In genomic region chr22:21942407-21942895, GRCh38 we compare ENCODE assay signal across 10 cellular contexts. TPM values are rescaled to one million over a fixed set of nuclear protein-coding genes. Genes with fewer than 3 reads are reported as not detected.
A peak's percentile ranks its signal among the peaks of the same experiment; 100 is the strongest.
DNase-seq lines count a peak whose midpoint lies in the region; ATAC-seq and TF ChIP-seq lines count a peak whose summit lies in the region.
"Had no signal": no experiment of that assay in that cellular context is flagged by ENCODE, and none has a peak within 500 bp of the region (broad histone marks: within the 10 kb centered on the region; RNA-seq: fewer than 3 reads in every experiment).

No MANE protein-coding gene starts in this region.

- no peak for TF ChIP-seq CTCF in chondrocyte (IDR thresholded peaks at IDR 0.05)
- no peak for TF ChIP-seq CTCF in mesothelial cell of epicardium (IDR thresholded peaks at IDR 0.05; ENCODE audit: unreplicated experiment)

- ATAC-seq in aorta (ENCODE audit: low FRiP score) = peak; percentile 59
- no peak for ATAC-seq in HG02870 (IDR thresholded peaks at IDR 0.05; ENCODE audit: unreplicated experiment)
- ATAC-seq in HG03439 (IDR thresholded peaks at IDR 0.05; ENCODE audit: unreplicated experiment) = no peak

- H3K27me3 Mint-ChIP-seq in chondrocyte (ENCODE audit: low read depth) (no peaks in the 10 kb centered on the region), mesothelial cell of epicardium (ENCODE audit: low read depth) (no peaks in the 10 kb centered on the region)
- H3K27me3 Mint-ChIP-seq: naive B cell had no signal

- H3K4me3 ChIP-seq in aorta (ENCODE audit: low read length in 2 of 2) = no peak overlapping the region

- peaks cover 0 to 1% of the 10 kb centered on the region in 2 donors for H3K36me3 ChIP-seq in aorta (ENCODE audit: control insufficient read depth in 1 of 2, insufficient read depth in 2 of 2, low read length in 1 of 2)

- H3K9me3 ChIP-seq in aorta (ENCODE audit: control insufficient read depth, low read length) = no peaks in the 10 kb centered on the region

- 16 to 19% methylated on average over 8 of the region's 8 CpGs for WGBS in aorta, 2 donors

- H3K4me1 Mint-ChIP-seq in chondrocyte (ENCODE audit: low read depth) (peaks cover 56% of the 10 kb centered on the region), mesothelial cell of epicardium (peaks cover 21% of the 10 kb centered on the region)

- intact Hi-C loops in aorta (cut with DNase I) = no loop called here

- H3K27ac ChIP-seq in aorta (ENCODE audit: low read depth in 1 of 2, low read length in 2 of 2) = peak overlapping the region in 1 of 2 donors; percentile 75
- H3K27ac ChIP-seq: KMS-11 had no signal

- no peak overlapping the region for H3K4me3 Mint-ChIP-seq in chondrocyte (ENCODE audit: unreplicated experiment)
- H3K4me3 Mint-ChIP-seq in mesothelial cell of epicardium = no peak overlapping the region

- H3K4me1 ChIP-seq in aorta (ENCODE audit: control insufficient read depth in 1 of 2, insufficient read depth in 2 of 2, low read length in 2 of 2) = no peaks in the 10 kb centered on the region

- no peaks in the 10 kb centered on the region for H3K27me3 ChIP-seq in aorta (ENCODE audit: control insufficient read depth in 1 of 2, insufficient read depth in 2 of 2, low read length in 1 of 2)

- peak overlapping the region; percentile 93 for H3K27ac Mint-ChIP-seq in chondrocyte (ENCODE audit: unreplicated experiment)
- H3K27ac Mint-ChIP-seq in mesothelial cell of epicardium = peak overlapping the region; percentile 32

- peak; percentile 93 for DNase-seq in EH (ENCODE audit: low read depth)
- DNase-seq in chondrocyte (ENCODE audit: low spot score) = no peak
- no peak for DNase-seq in mesothelial cell of epicardium (ENCODE audit: low spot score in 2 of 2, unreplicated experiment in 2 of 2)
- peak; percentile 89 to 91 for DNase-seq in aorta
- DNase-seq in NCI-H1092 treated with DMSO at 0.1 percent for 48 hours (lab: John Stamatoyannopoulos, UW) = no peak
- DNase-seq: naive B cell had no signal

- H3K9me3 Mint-ChIP-seq in chondrocyte (ENCODE audit: low read depth) (no peaks in the 10 kb centered on the region), mesothelial cell of epicardium (no peaks in the 10 kb centered on the region)
- H3K9me3 Mint-ChIP-seq: naive B cell had no signal

- peaks cover 8% of the 10 kb centered on the region for H3K36me3 Mint-ChIP-seq in chondrocyte (ENCODE audit: low read depth)
- H3K36me3 Mint-ChIP-seq in mesothelial cell of epicardium = peaks cover 15% of the 10 kb centered on the region

TF ChIP-seq in PFSK-1, 5 proteins besides CTCF, POLR2A, EP300 and RAD21:
- TF ChIP-seq REST (IDR thresholded peaks at IDR 0.05; ENCODE audit: insufficient read depth in 1 of 2, low read depth in 2 of 2, low read length in 2 of 2) (0 out of 4 replicates have a peak, but pooled peaks of 1 of the 2 experiments have one; percentile 41), SIN3A (IDR thresholded peaks at IDR 0.05; ENCODE audit: borderline replicate concordance, insufficient read depth, low read length) (no peak), POLR2AphosphoS5 (IDR thresholded peaks at IDR 0.05; ENCODE audit: low read depth, low read length) (no peak), TAF1 (IDR thresholded peaks at IDR 0.05; ENCODE audit: borderline replicate concordance, insufficient read depth, low read length) (no peak), FOXP2 (optimal IDR thresholded peaks at IDR 0.05; ENCODE audit: borderline replicate concordance, extremely low read depth, extremely low read length, insufficient read depth) (peak; percentile 84)

RNA-seq across cellular contexts. Expression of gene PPM1F, which starts 10.2 kb away (rescaled TPM):
- polyA plus RNA-seq in PFSK-1 (2012; ENCODE audit: insufficient read length, low read depth) = 32.4 TPM
- total RNA-seq in chondrocyte (26.2 to 32.3 TPM (median 28.1 TPM) in 3 replicates), mesothelial cell of epicardium (32.0 to 35.4 TPM (median 34.6 TPM) in 3 replicates), aorta (10 to 100 TPM; 50.3 to 65.1 TPM)
- polyA plus RNA-seq in aorta = 10 to 100 TPM in 1 of 2 donors, 1 to 10 TPM in 1; 5.9 to 13.8 TPM

RNA-seq across cellular contexts. Expression of gene TOP3B, which starts 40.1 kb away (rescaled TPM):
- 35.4 TPM for polyA plus RNA-seq in PFSK-1 (2012; ENCODE audit: insufficient read length, low read depth)
- total RNA-seq in chondrocyte (23.3 to 38.1 TPM (median 25.8 TPM) in 3 replicates), mesothelial cell of epicardium (59.8 to 63.3 TPM (median 60.8 TPM) in 3 replicates), aorta (10 to 100 TPM; 24.8 to 37.2 TPM)
- polyA plus RNA-seq in aorta = 10 to 100 TPM in 1 of 2 donors, 1 to 10 TPM in 1; 7.4 to 18.2 TPM

Comparison
In these comparisons a context has a peak if more than half of its experiments do, and no peak if none do; other contexts are left out.
1. DNase-seq: peak in EH (single experiment) and aorta (2 of 2); none in chondrocyte (single experiment), mesothelial cell of epicardium (0 of 2) and NCI-H1092 treated with DMSO at 0.1 percent for 48 hours (single experiment).